ENCODE assay signal across 8 cellular contexts in the genomic region with DNA sequence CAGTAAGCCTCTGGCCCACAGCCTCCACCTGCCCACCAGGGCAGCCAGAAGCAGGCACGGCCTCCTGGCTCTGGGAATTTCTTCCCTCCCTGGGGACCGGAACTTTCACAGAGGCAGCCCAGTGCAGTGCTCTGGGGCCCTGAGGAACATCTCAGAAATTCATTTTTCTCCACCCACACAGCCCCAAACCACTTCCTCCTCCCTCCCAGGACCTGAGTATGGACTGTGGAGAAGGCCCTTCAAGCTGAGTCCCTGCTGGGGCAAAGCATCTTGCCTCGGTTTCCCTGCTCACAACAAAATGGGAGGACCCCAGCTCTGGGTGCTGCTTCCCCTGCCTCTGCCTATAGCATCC.
DNase-seq lines count a peak whose midpoint lies in the region; ATAC-seq and TF ChIP-seq lines count a peak whose summit lies in the region.

No MANE protein-coding gene starts in this region.

- TF ChIP-seq EP300 in SK-N-SH (IDR thresholded peaks at IDR 0.05; ENCODE audit: borderline replicate concordance in 1 of 2, low read depth in 1 of 2, low read length in 1 of 2) = no peak

- 89% methylated on average over 3 of the region's 3 CpGs for WGBS in SK-N-SH (ENCODE audit: low lambda C conversion rate)

- no peaks in the 10 kb centered on the region for H3K27me3 ChIP-seq in SK-N-SH (ENCODE audit: insufficient read depth)

- no peak overlapping the region for H3K4me3 ChIP-seq in SK-N-SH (ENCODE audit: low read depth in 2 of 2, low read length in 1 of 2)

- peaks cover 6 to 95% of the 10 kb centered on the region in 2 experiments for H3K4me1 ChIP-seq in SK-N-SH (ENCODE audit: control insufficient read depth in 1 of 2, insufficient read depth in 2 of 2, low read depth in 1 of 2, low read length in 1 of 2)

- H3K9me2 ChIP-seq in SK-N-SH = no peaks in the 10 kb centered on the region

- no peaks in the 10 kb centered on the region for H3K27me3 Mint-ChIP-seq in memory B cell

- H3K4me1 Mint-ChIP-seq in memory B cell = peaks cover 20% of the 10 kb centered on the region

- H3K27ac ChIP-seq in VCaP (peak overlapping the region; percentile 67; the same call in 1 of the 2 replicates), SK-N-SH (ENCODE audit: low read depth in 2 of 2, low read length in 1 of 2) (peak overlapping the region in 1 of 2 experiments; percentile 98; a peak in 2 of 4 replicates)

- POLR2A ChIA-PET in SK-N-SH (lab: Yijun Ruan, JAX) = no interaction called here

- no peaks in the 10 kb centered on the region for H4K20me1 ChIP-seq in SK-N-SH (ENCODE audit: insufficient read depth)

- H3K36me3 ChIP-seq in SK-N-SH (replicated peaks in 1 of 2; ENCODE audit: control insufficient read depth in 1 of 2, insufficient read depth in 2 of 2, low read length in 1 of 2) = no peaks in the 10 kb centered on the region

- CTCF ChIA-PET in SK-N-SH (lab: Yijun Ruan, JAX) = interaction anchor here (1.1 to 2.6 kb wide), 5 partner anchors 10 to 133 kb away, joined by 3 to 11 read pairs (median 6); no protein-coding TSS in a partner anchor

- peaks cover 5% of the 10 kb centered on the region for H3K36me3 Mint-ChIP-seq in memory B cell

- H3K79me2 ChIP-seq in SK-N-SH (ENCODE audit: insufficient read depth) = no peaks in the 10 kb centered on the region

- H3K4me2 ChIP-seq in SK-N-SH = no peak overlapping the region

- H3K27ac Mint-ChIP-seq in memory B cell = peak overlapping the region; percentile 73

- H3K9ac ChIP-seq in SK-N-SH = no peak overlapping the region

- H3K4me3 Mint-ChIP-seq in memory B cell = no peak overlapping the region

- no peak for TF ChIP-seq RAD21 in SK-N-SH (IDR thresholded peaks at IDR 0.05; ENCODE audit: low read length)

- TF ChIP-seq CTCF in VCaP (conservative IDR thresholded peaks at IDR 0.05) (no peak), SK-N-SH (IDR thresholded peaks at IDR 0.05) (no peak)

- DNase-seq in AG20443 (ENCODE audit: low spot score) (peak; percentile 70), memory B cell (ENCODE audit: low spot score in 2 of 2) (no peak), NCI-H1048 (lab: John Stamatoyannopoulos, UW) (no peak), SK-N-SH (no peak)

- H3K9me3 ChIP-seq in SK-N-SH = no peaks in the 10 kb centered on the region

- H3K9me3 Mint-ChIP-seq in memory B cell = no peaks in the 10 kb centered on the region

- H2AFZ ChIP-seq in SK-N-SH (ENCODE audit: low read depth) = no peak overlapping the region

- no peaks in the 10 kb centered on the region for H3F3A ChIP-seq in SK-N-SH (replicated peaks; ENCODE audit: insufficient read depth)

- peak; percentile 67 for ATAC-seq in GM19438 (IDR thresholded peaks at IDR 0.05; ENCODE audit: low read depth, unreplicated experiment)
- ATAC-seq in memory B cell (ENCODE audit: low read depth) = no peak
- no peak for ATAC-seq in GM18520 (IDR thresholded peaks at IDR 0.05; ENCODE audit: unreplicated experiment)
- no peak for ATAC-seq in HG03469 (IDR thresholded peaks at IDR 0.05; ENCODE audit: unreplicated experiment)

TF ChIP-seq in SK-N-SH, 30 proteins besides CTCF, POLR2A, EP300 and RAD21:
- TF ChIP-seq MXI1 (IDR thresholded peaks at IDR 0.05; ENCODE audit: low read depth, low read length) (no peak), GABPA (IDR thresholded peaks at IDR 0.05; ENCODE audit: low read depth) (no peak), TAF1 (IDR thresholded peaks at IDR 0.05; ENCODE audit: borderline replicate concordance, low read depth, low read length) (no peak), SIN3A (IDR thresholded peaks at IDR 0.05; ENCODE audit: borderline replicate concordance, low read depth, low read length) (no peak), NRF1 (IDR thresholded peaks at IDR 0.05; ENCODE audit: low read depth, low read length) (no peak), POLR2AphosphoS5 (IDR thresholded peaks at IDR 0.05; ENCODE audit: low read depth, low read length) (no peak), SMC3 (IDR thresholded peaks at IDR 0.05; ENCODE audit: low read depth, low read length) (no peak), FOXJ3 (CRISPR knock-in tag; IDR thresholded peaks at IDR 0.05) (no peak), RXRA (IDR thresholded peaks at IDR 0.05; ENCODE audit: borderline replicate concordance, low read depth) (no peak), NFIC (IDR thresholded peaks at IDR 0.05; ENCODE audit: borderline replicate concordance) (no peak), MEF2A (IDR thresholded peaks at IDR 0.05; ENCODE audit: borderline replicate concordance, low read depth) (no peak), GATA2 (CRISPR knock-in tag; IDR thresholded peaks at IDR 0.05) (no peak), EZH2phosphoT487 (IDR thresholded peaks at IDR 0.05; ENCODE audit: borderline replicate concordance, low read depth) (no peak), YY1 (IDR thresholded peaks at IDR 0.05; ENCODE audit: low read depth) (no peak), FOSL2 (IDR thresholded peaks at IDR 0.05; ENCODE audit: borderline replicate concordance, low read depth) (no peak), CHD2 (IDR thresholded peaks at IDR 0.05; ENCODE audit: low read length, partially characterized antibody) (no peak)
- TF ChIP-seq, protein P1, sequence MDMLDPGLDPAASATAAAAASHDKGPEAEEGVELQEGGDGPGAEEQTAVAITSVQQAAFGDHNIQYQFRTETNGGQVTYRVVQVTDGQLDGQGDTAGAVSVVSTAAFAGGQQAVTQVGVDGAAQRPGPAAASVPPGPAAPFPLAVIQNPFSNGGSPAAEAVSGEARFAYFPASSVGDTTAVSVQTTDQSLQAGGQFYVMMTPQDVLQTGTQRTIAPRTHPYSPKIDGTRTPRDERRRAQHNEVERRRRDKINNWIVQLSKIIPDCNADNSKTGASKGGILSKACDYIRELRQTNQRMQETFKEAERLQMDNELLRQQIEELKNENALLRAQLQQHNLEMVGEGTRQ (IDR thresholded peaks at IDR 0.05; ENCODE audit: borderline replicate concordance, low read depth, low read length) = no peak
- TF ChIP-seq, protein P2, sequence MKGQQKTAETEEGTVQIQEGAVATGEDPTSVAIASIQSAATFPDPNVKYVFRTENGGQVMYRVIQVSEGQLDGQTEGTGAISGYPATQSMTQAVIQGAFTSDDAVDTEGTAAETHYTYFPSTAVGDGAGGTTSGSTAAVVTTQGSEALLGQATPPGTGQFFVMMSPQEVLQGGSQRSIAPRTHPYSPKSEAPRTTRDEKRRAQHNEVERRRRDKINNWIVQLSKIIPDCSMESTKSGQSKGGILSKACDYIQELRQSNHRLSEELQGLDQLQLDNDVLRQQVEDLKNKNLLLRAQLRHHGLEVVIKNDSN (IDR thresholded peaks at IDR 0.05; ENCODE audit: borderline replicate concordance, low read depth) = no peak
- TF ChIP-seq, protein P3, sequence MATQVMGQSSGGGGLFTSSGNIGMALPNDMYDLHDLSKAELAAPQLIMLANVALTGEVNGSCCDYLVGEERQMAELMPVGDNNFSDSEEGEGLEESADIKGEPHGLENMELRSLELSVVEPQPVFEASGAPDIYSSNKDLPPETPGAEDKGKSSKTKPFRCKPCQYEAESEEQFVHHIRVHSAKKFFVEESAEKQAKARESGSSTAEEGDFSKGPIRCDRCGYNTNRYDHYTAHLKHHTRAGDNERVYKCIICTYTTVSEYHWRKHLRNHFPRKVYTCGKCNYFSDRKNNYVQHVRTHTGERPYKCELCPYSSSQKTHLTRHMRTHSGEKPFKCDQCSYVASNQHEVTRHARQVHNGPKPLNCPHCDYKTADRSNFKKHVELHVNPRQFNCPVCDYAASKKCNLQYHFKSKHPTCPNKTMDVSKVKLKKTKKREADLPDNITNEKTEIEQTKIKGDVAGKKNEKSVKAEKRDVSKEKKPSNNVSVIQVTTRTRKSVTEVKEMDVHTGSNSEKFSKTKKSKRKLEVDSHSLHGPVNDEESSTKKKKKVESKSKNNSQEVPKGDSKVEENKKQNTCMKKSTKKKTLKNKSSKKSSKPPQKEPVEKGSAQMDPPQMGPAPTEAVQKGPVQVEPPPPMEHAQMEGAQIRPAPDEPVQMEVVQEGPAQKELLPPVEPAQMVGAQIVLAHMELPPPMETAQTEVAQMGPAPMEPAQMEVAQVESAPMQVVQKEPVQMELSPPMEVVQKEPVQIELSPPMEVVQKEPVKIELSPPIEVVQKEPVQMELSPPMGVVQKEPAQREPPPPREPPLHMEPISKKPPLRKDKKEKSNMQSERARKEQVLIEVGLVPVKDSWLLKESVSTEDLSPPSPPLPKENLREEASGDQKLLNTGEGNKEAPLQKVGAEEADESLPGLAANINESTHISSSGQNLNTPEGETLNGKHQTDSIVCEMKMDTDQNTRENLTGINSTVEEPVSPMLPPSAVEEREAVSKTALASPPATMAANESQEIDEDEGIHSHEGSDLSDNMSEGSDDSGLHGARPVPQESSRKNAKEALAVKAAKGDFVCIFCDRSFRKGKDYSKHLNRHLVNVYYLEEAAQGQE (IDR thresholded peaks at IDR 0.05; ENCODE audit: low read depth, low read length) = no peak
- TF ChIP-seq, protein P4, sequence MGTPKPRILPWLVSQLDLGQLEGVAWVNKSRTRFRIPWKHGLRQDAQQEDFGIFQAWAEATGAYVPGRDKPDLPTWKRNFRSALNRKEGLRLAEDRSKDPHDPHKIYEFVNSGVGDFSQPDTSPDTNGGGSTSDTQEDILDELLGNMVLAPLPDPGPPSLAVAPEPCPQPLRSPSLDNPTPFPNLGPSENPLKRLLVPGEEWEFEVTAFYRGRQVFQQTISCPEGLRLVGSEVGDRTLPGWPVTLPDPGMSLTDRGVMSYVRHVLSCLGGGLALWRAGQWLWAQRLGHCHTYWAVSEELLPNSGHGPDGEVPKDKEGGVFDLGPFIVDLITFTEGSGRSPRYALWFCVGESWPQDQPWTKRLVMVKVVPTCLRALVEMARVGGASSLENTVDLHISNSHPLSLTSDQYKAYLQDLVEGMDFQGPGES (IDR thresholded peaks at IDR 0.05; ENCODE audit: low read depth, low read length) = no peak
